23 cellular contexts compared by ENCODE assay signal in the genomic region with DNA sequence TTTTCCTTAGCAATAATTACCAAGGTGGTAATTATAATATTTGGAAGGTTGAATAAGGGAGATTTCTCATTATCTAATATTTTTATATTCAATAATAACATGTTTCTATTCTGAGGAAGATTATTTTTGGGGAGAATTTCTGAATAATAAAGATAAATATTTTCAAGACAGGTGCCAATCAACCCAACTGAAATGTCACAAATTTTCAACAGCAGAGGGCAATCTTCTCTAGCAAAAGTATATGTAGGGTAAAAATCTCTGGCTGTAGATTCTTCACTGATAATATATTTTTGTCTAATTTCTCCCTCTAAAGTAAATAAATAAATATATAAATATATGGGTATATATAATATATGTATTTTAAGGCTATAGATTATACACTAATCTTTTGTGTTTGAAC.
DNase-seq lines count a peak whose midpoint lies in the region; ATAC-seq and TF ChIP-seq lines count a peak whose summit lies in the region.
"Had no signal": no experiment of that assay in that cellular context is flagged by ENCODE, and none has a peak within 500 bp of the region (broad histone marks: within the 10 kb centered on the region; RNA-seq: fewer than 3 reads in every experiment).

No MANE protein-coding gene starts in this region.

- no peak for ATAC-seq in HG03565 (IDR thresholded peaks at IDR 0.05; ENCODE audit: unreplicated experiment)
- ATAC-seq in activated T-cell treated with anti-CD3 and anti-CD28 coated beads, Interleukin-2, amount 50 U/mL, for 72 hours (replicated peaks in 1 of 2), result no peak
- ATAC-seq: T-helper 17 cell, WTC11 had no signal

- H3K9ac ChIP-seq in OCI-LY1 (ENCODE audit: low read length), result no peak overlapping the region
- H3K9ac ChIP-seq: BLaER1 treated with 17β-estradiol and CSF1 and Interleukin-3, amounts not matched to agents 10 nM and 100 nM had no signal

- H3K4me1 ChIP-seq in OCI-LY1 (ENCODE audit: insufficient read depth, low read length, severe bottlenecking), result no peaks in the 10 kb centered on the region
- H3K4me1 ChIP-seq in left ventricle myocardium inferior, result no peaks in the 10 kb centered on the region
- H3K4me1 ChIP-seq: BLaER1 treated with 17β-estradiol and CSF1 and Interleukin-3, amounts not matched to agents 10 nM and 100 nM; testis had no signal

- H3K27ac Mint-ChIP-seq in chondrocyte (ENCODE audit: unreplicated experiment), result no peak overlapping the region
- H3K27ac Mint-ChIP-seq in activated T-cell treated with anti-CD3 and anti-CD28 coated beads, Interleukin-2, amount 50 U/mL, for 72 hours, result no peak overlapping the region
- H3K27ac Mint-ChIP-seq: activated CD4-positive, alpha-beta memory T cell treated with anti-CD3 and anti-CD28 coated beads, Interleukin-2, amount 10 ng/mL, durations not matched to agents 7 days and 5 days; activated naive CD4-positive, alpha-beta T cell treated with anti-CD3 and anti-CD28 coated beads, Interleukin-2, amount 50 U/mL, for 24 hours; mesothelial cell of epicardium; nephron; T-helper 17 cell; WTC11 had no signal

- H3K79me2 ChIP-seq in OCI-LY1 (ENCODE audit: insufficient read depth, low read length), result no peaks in the 10 kb centered on the region

- peaks cover 10% of the 10 kb centered on the region for H3K27me3 Mint-ChIP-seq in chondrocyte (ENCODE audit: low read depth)
- H3K27me3 Mint-ChIP-seq in activated T-cell treated with anti-CD3 and anti-CD28 coated beads, Interleukin-2, amount 50 U/mL, for 72 hours (ENCODE audit: low read depth), result no peaks in the 10 kb centered on the region
- H3K27me3 Mint-ChIP-seq: activated CD4-positive, alpha-beta memory T cell treated with anti-CD3 and anti-CD28 coated beads, Interleukin-2, amount 10 ng/mL, durations not matched to agents 7 days and 5 days; activated naive CD4-positive, alpha-beta T cell treated with anti-CD3 and anti-CD28 coated beads, Interleukin-2, amount 50 U/mL, for 24 hours; T-helper 17 cell had no signal

- intact Hi-C loops in left ventricle myocardium inferior (cut with micrococcal nuclease), result no loop called here

- H3K36me3 Mint-ChIP-seq in chondrocyte (ENCODE audit: low read depth), result no peaks in the 10 kb centered on the region
- no peaks in the 10 kb centered on the region for H3K36me3 Mint-ChIP-seq in activated T-cell treated with anti-CD3 and anti-CD28 coated beads, Interleukin-2, amount 50 U/mL, for 72 hours (ENCODE audit: insufficient read depth in 2 of 2)
- H3K36me3 Mint-ChIP-seq: activated naive CD4-positive, alpha-beta T cell treated with anti-CD3 and anti-CD28 coated beads, Interleukin-2, amount 50 U/mL, for 24 hours; mesothelial cell of epicardium; WTC11 had no signal

- DNase-seq in DMS 273 (lab: John Stamatoyannopoulos, UW; ENCODE audit: unreplicated experiment) (peak; percentile 0), DMS 273 treated with DMSO at 0.1 percent for 48 hours (lab: John Stamatoyannopoulos, UW) (no peak), chondrocyte (ENCODE audit: low spot score) (no peak), retinal pigment epithelial cell (ENCODE audit: low read depth) (no peak), left ventricle myocardium inferior (no peak)
- DNase-seq in activated T-cell treated with anti-CD3 and anti-CD28 coated beads, Interleukin-2, amount 50 U/mL, for 72 hours, result no peak
- DNase-seq: 8988T; activated CD4-positive, alpha-beta memory T cell treated with anti-CD3 and anti-CD28 coated beads, Interleukin-2, amount 10 ng/mL, durations not matched to agents 7 days and 5 days; activated T-cell treated with anti-CD3 and anti-CD28 coated beads, Interleukin-2, amount 50 U/mL, for 1 hour; kidney glomerular epithelial cell; NCI-H1092; NCI-H2081 treated with DMSO at 0.1 percent for 48 hours; NCI-H524 treated with DMSO at 0.1 percent for 48 hours; stimulated activated CD4-positive, alpha-beta T cell treated with anti-CD3 and anti-CD28 coated beads, Interleukin-12 subunit alpha, Interleukin-12 subunit beta, amount 100 ng/mL, for 4 hours; T-helper 17 cell; testis had no signal

- no peaks in the 10 kb centered on the region for H3K9me3 Mint-ChIP-seq in chondrocyte (ENCODE audit: low read depth)
- no peaks in the 10 kb centered on the region for H3K9me3 Mint-ChIP-seq in activated T-cell treated with anti-CD3 and anti-CD28 coated beads, Interleukin-2, amount 50 U/mL, for 72 hours
- H3K9me3 Mint-ChIP-seq: activated CD4-positive, alpha-beta memory T cell treated with anti-CD3 and anti-CD28 coated beads, Interleukin-2, amount 10 ng/mL, durations not matched to agents 7 days and 5 days; activated naive CD4-positive, alpha-beta T cell treated with anti-CD3 and anti-CD28 coated beads, Interleukin-2, amount 50 U/mL, for 24 hours; mesothelial cell of epicardium; nephron; WTC11 had no signal

- no peak overlapping the region for H3K4me3 ChIP-seq in OCI-LY1 (ENCODE audit: low read depth, low read length, poor library complexity, severe bottlenecking)
- H3K4me3 ChIP-seq in retinal pigment epithelial cell (ENCODE audit: low read length), result no peak overlapping the region
- H3K4me3 ChIP-seq in left ventricle myocardium inferior, result no peak overlapping the region
- H3K4me3 ChIP-seq: BLaER1 treated with 17β-estradiol and CSF1 and Interleukin-3, amounts not matched to agents 10 nM and 100 nM; testis had no signal

- no peak overlapping the region for H3K4me3 Mint-ChIP-seq in chondrocyte (ENCODE audit: unreplicated experiment)
- no peak overlapping the region for H3K4me3 Mint-ChIP-seq in activated T-cell treated with anti-CD3 and anti-CD28 coated beads, Interleukin-2, amount 50 U/mL, for 72 hours
- H3K4me3 Mint-ChIP-seq: activated CD4-positive, alpha-beta memory T cell treated with anti-CD3 and anti-CD28 coated beads, Interleukin-2, amount 10 ng/mL, durations not matched to agents 7 days and 5 days; activated naive CD4-positive, alpha-beta T cell treated with anti-CD3 and anti-CD28 coated beads, Interleukin-2, amount 50 U/mL, for 24 hours; mesothelial cell of epicardium; nephron; T-helper 17 cell; WTC11 had no signal

- no peaks in the 10 kb centered on the region for H3K4me1 Mint-ChIP-seq in chondrocyte (ENCODE audit: low read depth)
- no peaks in the 10 kb centered on the region for H3K4me1 Mint-ChIP-seq in activated T-cell treated with anti-CD3 and anti-CD28 coated beads, Interleukin-2, amount 50 U/mL, for 72 hours (ENCODE audit: low read depth)
- H3K4me1 Mint-ChIP-seq: activated CD4-positive, alpha-beta memory T cell treated with anti-CD3 and anti-CD28 coated beads, Interleukin-2, amount 10 ng/mL, durations not matched to agents 7 days and 5 days; activated naive CD4-positive, alpha-beta T cell treated with anti-CD3 and anti-CD28 coated beads, Interleukin-2, amount 50 U/mL, for 24 hours; mesothelial cell of epicardium; nephron; T-helper 17 cell; WTC11 had no signal

- peak; percentile 32 for TF ChIP-seq CTCF in OCI-LY1 (IDR thresholded peaks at IDR 0.05; ENCODE audit: low read length)
- TF ChIP-seq CTCF in chondrocyte (IDR thresholded peaks at IDR 0.05), result peak; percentile 78
- TF ChIP-seq CTCF in retinal pigment epithelial cell (conservative IDR thresholded peaks at IDR 0.05; ENCODE audit: low read depth, low read length), result peak; percentile 35
- no peak for TF ChIP-seq CTCF in left ventricle myocardium inferior (IDR thresholded peaks at IDR 0.05; ENCODE audit: borderline replicate concordance)

- H2AFZ ChIP-seq in OCI-LY1 (ENCODE audit: low read length), result no peak overlapping the region

- H3K9me3 ChIP-seq in OCI-LY1 (ENCODE audit: low read length) (no peaks in the 10 kb centered on the region), left ventricle myocardium inferior (replicated peaks) (no peaks in the 10 kb centered on the region)
- H3K9me3 ChIP-seq: BLaER1 treated with 17β-estradiol and CSF1 and Interleukin-3, amounts not matched to agents 10 nM and 100 nM; testis had no signal

- no peaks in the 10 kb centered on the region for H3F3A ChIP-seq in OCI-LY1 (ENCODE audit: insufficient read depth, low read length)

- H4K20me1 ChIP-seq in OCI-LY1 (ENCODE audit: insufficient read depth, low read length), result no peaks in the 10 kb centered on the region
- H4K20me1 ChIP-seq: BLaER1 treated with 17β-estradiol and CSF1 and Interleukin-3, amounts not matched to agents 10 nM and 100 nM had no signal

- H3K4me2 ChIP-seq in OCI-LY1 (ENCODE audit: low read length), result no peak overlapping the region
- H3K4me2 ChIP-seq: BLaER1 treated with 17β-estradiol and CSF1 and Interleukin-3, amounts not matched to agents 10 nM and 100 nM had no signal

- H3K36me3 ChIP-seq in OCI-LY1 (ENCODE audit: insufficient read depth, low read length) (no peaks in the 10 kb centered on the region), left ventricle myocardium inferior (no peaks in the 10 kb centered on the region)
- H3K36me3 ChIP-seq: BLaER1 treated with 17β-estradiol and CSF1 and Interleukin-3, amounts not matched to agents 10 nM and 100 nM had no signal

- H3K27ac ChIP-seq in OCI-LY1 (ENCODE audit: low read depth, low read length, poor library complexity, severe bottlenecking), result no peak overlapping the region
- H3K27ac ChIP-seq in left ventricle myocardium inferior (replicated peaks), result no peak overlapping the region
- H3K27ac ChIP-seq: BLaER1 treated with 17β-estradiol and CSF1 and Interleukin-3, amounts not matched to agents 10 nM and 100 nM; testis had no signal

- H3K9me2 ChIP-seq in OCI-LY1 (ENCODE audit: low read depth, low read length), result no peaks in the 10 kb centered on the region

- H3K27me3 ChIP-seq in OCI-LY1 (ENCODE audit: insufficient read depth, low read length) (no peaks in the 10 kb centered on the region), left ventricle myocardium inferior (ENCODE audit: low read depth) (no peaks in the 10 kb centered on the region)
- H3K27me3 ChIP-seq: BLaER1 treated with 17β-estradiol and CSF1 and Interleukin-3, amounts not matched to agents 10 nM and 100 nM; testis had no signal
